12 cellular contexts compared by ENCODE assay signal in genomic region chr9:70746316-70746715, GRCh38.
A peak's percentile ranks its signal among the peaks of the same experiment; 100 is the strongest.
DNase-seq lines count a peak whose midpoint lies in the region; TF ChIP-seq lines count a peak whose summit lies in the region.
"Had no signal": no experiment of that assay in that cellular context is flagged by ENCODE, and none has a peak within 500 bp of the region (broad histone marks: within the 10 kb centered on the region; RNA-seq: fewer than 3 reads in every experiment).

No MANE protein-coding gene starts in this region.

- DNase-seq in COLO829 (ENCODE audit: low spot score): peak; percentile 84
- no peak for DNase-seq in HEK293T (ENCODE audit: extremely low spot score)
- DNase-seq in SK-MEL-5 (ENCODE audit: low read depth, low spot score): peak; percentile 92
- DNase-seq in immature natural killer cell: no peak
- DNase-seq in stimulated activated CD4-positive, alpha-beta T cell treated with anti-CD3 and anti-CD28 coated beads, Interleukin-2, amount 100 ng/mL, for 48 hours: no peak
- no peak for DNase-seq in DMS53 (lab: John Stamatoyannopoulos, UW)
- DNase-seq: C1 segment of cervical spinal cord; CD4-positive, alpha-beta T cell; GDM1; IMR-90; KBM-7 had no signal

- POLR2A ChIA-PET in HEK293T (lab: Yijun Ruan, JAX): no interaction called here

- H3K4me3 Mint-ChIP-seq in nephron (no peak overlapping the region), immature natural killer cell (no peak overlapping the region)
- H3K4me3 Mint-ChIP-seq: CD4-positive, alpha-beta T cell had no signal

- CTCF ChIA-PET in HEK293T (lab: Yijun Ruan, JAX): no interaction called here

- H3K27me3 Mint-ChIP-seq in nephron (ENCODE audit: low read depth) (no peaks in the 10 kb centered on the region), immature natural killer cell (ENCODE audit: low read depth in 3 of 3) (peaks cover 0 to 2% (median 0%) of the 10 kb centered on the region in 3 donors)

- H3K36me3 Mint-ChIP-seq in nephron (ENCODE audit: low read depth) (peaks cover 6% of the 10 kb centered on the region), immature natural killer cell (no peaks in the 10 kb centered on the region)

- in situ Hi-C loops in SK-MEL-5 (cut with HindIII; ENCODE audit: low pct_unique_long_range_greater_than_20kb, low sequenced_read_pairs): no loop called here

- H3K4me1 Mint-ChIP-seq in nephron (peaks cover 24% of the 10 kb centered on the region), immature natural killer cell (no peaks in the 10 kb centered on the region)

- TF ChIP-seq CTCF in nephron (IDR thresholded peaks at IDR 0.05; ENCODE audit: unreplicated experiment in 3 of 3): no peak

- H3K27ac Mint-ChIP-seq in nephron (peak overlapping the region in 2 of 3 experiments; percentile 6 to 65), immature natural killer cell (no peak overlapping the region)
- H3K27ac Mint-ChIP-seq: CD4-positive, alpha-beta T cell had no signal

- H3K9me3 Mint-ChIP-seq in nephron: peaks cover 3% of the 10 kb centered on the region
- peaks cover 0 to 5% (median 0%) of the 10 kb centered on the region in 6 donors for H3K9me3 Mint-ChIP-seq in immature natural killer cell
- H3K9me3 Mint-ChIP-seq: CD4-positive, alpha-beta T cell had no signal

TF ChIP-seq in HEK293T, 16 proteins besides CTCF, POLR2A, EP300 and RAD21:
- TF ChIP-seq SP1 (IDR thresholded peaks at IDR 0.05) (no peak), PKNOX1 (IDR thresholded peaks at IDR 0.05) (0 out of 2 replicates have a peak, but pooled peaks have one; percentile 15), ZNF384 (IDR thresholded peaks at IDR 0.05) (no peak), BHLHE40 (IDR thresholded peaks at IDR 0.05; ENCODE audit: borderline replicate concordance) (no peak), L3MBTL2 (conservative IDR thresholded peaks at IDR 0.05) (no peak), NFRKB (IDR thresholded peaks at IDR 0.05) (no peak), ELF4 (IDR thresholded peaks at IDR 0.05) (no peak), FOXK2 (IDR thresholded peaks at IDR 0.05) (no peak)

Comparison
In these comparisons a context has a peak if more than half of its experiments do, and no peak if none do; other contexts are left out.
1. DNase-seq: peak in COLO829 (single experiment) and SK-MEL-5 (single experiment); none in HEK293T (single experiment), immature natural killer cell (0 of 3), stimulated activated CD4-positive, alpha-beta T cell treated with anti-CD3 and anti-CD28 coated beads, Interleukin-2, amount 100 ng/mL, for 48 hours (0 of 2) and DMS53 (single experiment).
2. H3K27ac Mint-ChIP-seq: peak in nephron (2 of 3); none in immature natural killer cell (0 of 6).